In the genomic region with DNA sequence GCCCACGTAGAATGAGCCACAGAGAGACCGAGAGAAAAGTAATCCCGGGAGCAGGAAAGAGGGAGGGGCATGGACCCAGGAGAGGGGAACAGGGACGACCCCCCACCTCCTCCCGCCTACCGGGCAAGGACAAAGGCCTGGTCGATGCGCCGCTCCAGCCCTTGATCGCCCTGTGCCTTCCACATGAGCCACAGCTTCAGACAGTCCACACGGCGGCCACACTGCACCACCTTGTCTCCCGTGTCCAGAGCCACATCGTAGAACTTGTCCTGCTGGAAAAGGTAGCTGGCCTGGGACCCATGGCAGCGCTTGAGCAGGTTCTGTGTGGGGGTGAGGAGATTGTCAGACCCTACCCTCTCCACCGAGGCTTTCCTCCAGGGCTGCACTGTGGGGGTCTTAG, we compare ENCODE assay signal across 19 cellular contexts. TPM values are rescaled to one million over a fixed set of nuclear protein-coding genes. Genes with fewer than 3 reads are reported as not detected.
DNase-seq lines count a peak whose midpoint lies in the region; ATAC-seq and TF ChIP-seq lines count a peak whose summit lies in the region.
"Had no signal": no experiment of that assay in that cellular context is flagged by ENCODE, and none has a peak within 500 bp of the region (broad histone marks: within the 10 kb centered on the region; RNA-seq: fewer than 3 reads in every experiment).

No MANE protein-coding gene starts in this region.

- no peaks in the 10 kb centered on the region for H3F3A ChIP-seq in PC-3 (ENCODE audit: low read length, unreplicated experiment)

- H3K9me3 Mint-ChIP-seq in activated naive CD8-positive, alpha-beta T cell treated with anti-CD3 and anti-CD28 coated beads, Interleukin-2, amount 10 ng/mL, durations not matched to agents 7 days and 5 days, result no peaks in the 10 kb centered on the region
- H3K9me3 Mint-ChIP-seq in activated naive CD8-positive, alpha-beta T cell treated with anti-CD3 and anti-CD28 coated beads, Interleukin-2, amount 50 U/mL, for 24 hours, result no peaks in the 10 kb centered on the region
- no peaks in the 10 kb centered on the region for H3K9me3 Mint-ChIP-seq in MCF 10A (ENCODE audit: unreplicated experiment)
- no peaks in the 10 kb centered on the region for H3K9me3 Mint-ChIP-seq in T-helper 2 cell treated with Interferon-gamma antibody and Interleukin-4, amounts not matched to agents 5 μg/mL and 100 μg/mL, for 36 hours
- H3K9me3 Mint-ChIP-seq: activated naive CD4-positive, alpha-beta T cell treated with anti-CD3 and anti-CD28 coated beads, Interleukin-2, amount 50 U/mL, for 72 hours; CD4-positive, alpha-beta memory T cell; IgD-negative memory B cell; stimulated activated naive B cell treated with anti-CD40 and anti-IgM and Interleukin-4, amounts not matched to agents 10 μg/mL and 1 μg/mL and 100 μg/mL, for 72 hours had no signal

- H3K9me2 ChIP-seq in PC-3 (replicated peaks; ENCODE audit: low read length), result no peaks in the 10 kb centered on the region

- no peaks in the 10 kb centered on the region for H3K79me2 ChIP-seq in PC-3 (ENCODE audit: low read length)

- no peak overlapping the region for H3K9ac ChIP-seq in iPS-15b (ENCODE audit: low read depth, low read length)
- H3K9ac ChIP-seq in PC-3 (ENCODE audit: low read length), result no peak overlapping the region

- POLR2A ChIA-PET in activated naive CD8-positive, alpha-beta T cell treated with anti-CD3 and anti-CD28 coated beads, Interleukin-2, amount 10 ng/mL, durations not matched to agents 7 days and 5 days (lab: Charles Lee), result interaction anchor here (0.8 to 2.2 kb wide), 12 partner anchors 21 to 161 kb away, joined by 3 to 14 read pairs (median 5); a partner anchor contains a TSS
- POLR2A ChIA-PET in RWPE1 (lab: Yijun Ruan, JAX; ENCODE audit: low non-redundant PET) (no interaction called here), MCF 10A (lab: Yijun Ruan, JAX) (interaction anchor here (0.6 to 2.9 kb wide), 6 partner anchors 21 to 140 kb away, joined by 3 to 11 read pairs (median 4); a partner anchor contains a TSS), PC-3 (lab: Charles Lee; ENCODE audit: unreplicated experiment) (interaction anchor here (0.6 kb wide), 1 partner anchor 508 kb away, joined by 4 read pairs; a partner anchor contains a TSS)

- no peaks in the 10 kb centered on the region for H4K20me1 ChIP-seq in PC-3 (ENCODE audit: low read length)

- peaks cover 11% of the 10 kb centered on the region for H3K4me1 Mint-ChIP-seq in activated naive CD8-positive, alpha-beta T cell treated with anti-CD3 and anti-CD28 coated beads, Interleukin-2, amount 10 ng/mL, durations not matched to agents 7 days and 5 days
- peaks cover 8% of the 10 kb centered on the region for H3K4me1 Mint-ChIP-seq in activated naive CD8-positive, alpha-beta T cell treated with anti-CD3 and anti-CD28 coated beads, Interleukin-2, amount 50 U/mL, for 24 hours
- H3K4me1 Mint-ChIP-seq in MCF 10A (ENCODE audit: insufficient read depth, unreplicated experiment), result peaks cover 8% of the 10 kb centered on the region
- peaks cover 9% of the 10 kb centered on the region for H3K4me1 Mint-ChIP-seq in T-helper 2 cell treated with Interferon-gamma antibody and Interleukin-4, amounts not matched to agents 5 μg/mL and 100 μg/mL, for 36 hours (ENCODE audit: low read depth)

- H3K4me1 ChIP-seq in iPS-15b (ENCODE audit: control insufficient read depth, insufficient read depth, low read length), result no peaks in the 10 kb centered on the region
- H3K4me1 ChIP-seq in upper lobe of right lung, result peaks cover 3% of the 10 kb centered on the region
- H3K4me1 ChIP-seq in PC-3 (ENCODE audit: insufficient read depth, low read length), result no peaks in the 10 kb centered on the region
- H3K4me1 ChIP-seq: SJSA1 had no signal

- H3K27ac Mint-ChIP-seq in activated naive CD8-positive, alpha-beta T cell treated with anti-CD3 and anti-CD28 coated beads, Interleukin-2, amount 10 ng/mL, durations not matched to agents 7 days and 5 days, result peak overlapping the region; percentile 51
- H3K27ac Mint-ChIP-seq in activated naive CD8-positive, alpha-beta T cell treated with anti-CD3 and anti-CD28 coated beads, Interleukin-2, amount 50 U/mL, for 24 hours, result no peak overlapping the region
- H3K27ac Mint-ChIP-seq in MCF 10A (ENCODE audit: low read depth, unreplicated experiment), result no peak overlapping the region
- no peak overlapping the region for H3K27ac Mint-ChIP-seq in T-helper 2 cell treated with Interferon-gamma antibody and Interleukin-4, amounts not matched to agents 5 μg/mL and 100 μg/mL, for 36 hours
- H3K27ac Mint-ChIP-seq: IgD-negative memory B cell had no signal

- BruUV-seq in MCF 10A (replicated peaks; lab: Mats Ljungman, UMichigan) (no TSS peak), PC-3 (replicated peaks; lab: Mats Ljungman, UMichigan) (no TSS peak)

- TF ChIP-seq CTCF in RWPE1 (conservative IDR thresholded peaks at IDR 0.05; ENCODE audit: low read depth) (no peak), upper lobe of right lung (IDR thresholded peaks at IDR 0.05) (no peak), MCF 10A (IDR thresholded peaks at IDR 0.05; ENCODE audit: unreplicated experiment) (no peak), PC-3 (conservative IDR thresholded peaks at IDR 0.05; ENCODE audit: low read depth, low read length) (no peak)

- CTCF ChIA-PET in RWPE1 (lab: Yijun Ruan, JAX), result interaction anchor here (0.9 to 1.4 kb wide), 7 partner anchors 14 to 161 kb away, joined by 3 to 5 read pairs (median 4); a partner anchor contains a TSS
- CTCF ChIA-PET in MCF 10A (lab: Yijun Ruan, JAX), result interaction anchor here (0.6 to 4.6 kb wide), 42 partner anchors 8 to 918 kb away, joined by 3 to 54 read pairs (median 4); a partner anchor contains a TSS
- CTCF ChIA-PET in PC-3 (lab: Charles Lee), result interaction anchor here (0.6 to 1.3 kb wide), 2 partner anchors 21 to 164 kb away, joined by 3 to 8 read pairs; a partner anchor contains a TSS

- H3K27ac ChIP-seq in RWPE1 (peak overlapping the region; percentile 2; the same call in 1 of the 2 replicates), upper lobe of right lung (no peak overlapping the region), PC-3 (ENCODE audit: low read length) (no peak overlapping the region)
- H3K27ac ChIP-seq: epithelial cell of prostate, left ventricle myocardium inferior, SJSA1, transverse colon had no signal

- H3K27me3 ChIP-seq in iPS-15b (ENCODE audit: control insufficient read depth, insufficient read depth, low read length) (peaks cover 41% of the 10 kb centered on the region), upper lobe of right lung (no peaks in the 10 kb centered on the region), PC-3 (ENCODE audit: low read length) (no peaks in the 10 kb centered on the region)
- H3K27me3 ChIP-seq: SJSA1, transverse colon had no signal

- peak overlapping the region; percentile 24 for H3K4me3 ChIP-seq in iPS-15b (ENCODE audit: low read depth, low read length)
- H3K4me3 ChIP-seq in upper lobe of right lung, result no peak overlapping the region
- no peak overlapping the region for H3K4me3 ChIP-seq in PC-3 (ENCODE audit: low read length)
- H3K4me3 ChIP-seq: left ventricle myocardium inferior, SJSA1, transverse colon had no signal

- no peak overlapping the region for H2AFZ ChIP-seq in PC-3 (ENCODE audit: low read length)

- intact Hi-C loops in upper lobe of right lung (cut with DNase I) (loop anchor here (5.0 kb wide), 1 partner anchor 37 kb away; no protein-coding TSS in a partner anchor), MCF 10A (cut with micrococcal nuclease) (loop anchor here (1.0 kb wide), 2 partner anchors 30 to 127 kb away; no protein-coding TSS in a partner anchor), PC-3 (cut with micrococcal nuclease) (no loop called here)

- H3K9me3 ChIP-seq in iPS-15b (ENCODE audit: control insufficient read depth, insufficient read depth, low read length) (no peaks in the 10 kb centered on the region), upper lobe of right lung (no peaks in the 10 kb centered on the region), PC-3 (ENCODE audit: low read length) (no peaks in the 10 kb centered on the region)
- H3K9me3 ChIP-seq: left ventricle myocardium inferior, SJSA1, transverse colon had no signal

- DNase-seq in activated naive CD8-positive, alpha-beta T cell treated with anti-CD3 and anti-CD28 coated beads, Interleukin-2, amount 10 ng/mL, durations not matched to agents 7 days and 5 days, result no peak
- DNase-seq in activated naive CD8-positive, alpha-beta T cell treated with anti-CD3 and anti-CD28 coated beads, Interleukin-2, amount 50 U/mL, for 24 hours, result no peak
- no peak for DNase-seq in RWPE1 (ENCODE audit: low spot score)
- no peak for DNase-seq in upper lobe of right lung
- no peak for DNase-seq in MCF 10A (ENCODE audit: unreplicated experiment)
- no peak for DNase-seq in PC-3
- DNase-seq in T-helper 2 cell treated with Interferon-gamma antibody and Interleukin-4, amounts not matched to agents 5 μg/mL and 100 μg/mL, for 36 hours (ENCODE audit: low spot score), result no peak

- no peaks in the 10 kb centered on the region for H3K27me3 Mint-ChIP-seq in activated naive CD8-positive, alpha-beta T cell treated with anti-CD3 and anti-CD28 coated beads, Interleukin-2, amount 10 ng/mL, durations not matched to agents 7 days and 5 days
- no peaks in the 10 kb centered on the region for H3K27me3 Mint-ChIP-seq in activated naive CD8-positive, alpha-beta T cell treated with anti-CD3 and anti-CD28 coated beads, Interleukin-2, amount 50 U/mL, for 24 hours
- H3K27me3 Mint-ChIP-seq in MCF 10A (ENCODE audit: insufficient read depth, unreplicated experiment), result no peaks in the 10 kb centered on the region
- no peaks in the 10 kb centered on the region for H3K27me3 Mint-ChIP-seq in T-helper 2 cell treated with Interferon-gamma antibody and Interleukin-4, amounts not matched to agents 5 μg/mL and 100 μg/mL, for 36 hours (ENCODE audit: low read depth)
- H3K27me3 Mint-ChIP-seq: CD4-positive, alpha-beta memory T cell; IgD-negative memory B cell; stimulated activated naive B cell treated with anti-CD40 and anti-IgM and Interleukin-4, amounts not matched to agents 10 μg/mL and 1 μg/mL and 100 μg/mL, for 72 hours had no signal

- no peak overlapping the region for H3K4me3 Mint-ChIP-seq in activated naive CD8-positive, alpha-beta T cell treated with anti-CD3 and anti-CD28 coated beads, Interleukin-2, amount 10 ng/mL, durations not matched to agents 7 days and 5 days
- no peak overlapping the region for H3K4me3 Mint-ChIP-seq in activated naive CD8-positive, alpha-beta T cell treated with anti-CD3 and anti-CD28 coated beads, Interleukin-2, amount 50 U/mL, for 24 hours
- H3K4me3 Mint-ChIP-seq in MCF 10A (ENCODE audit: unreplicated experiment), result no peak overlapping the region
- H3K4me3 Mint-ChIP-seq in T-helper 2 cell treated with Interferon-gamma antibody and Interleukin-4, amounts not matched to agents 5 μg/mL and 100 μg/mL, for 36 hours, result no peak overlapping the region
- H3K4me3 Mint-ChIP-seq: IgD-negative memory B cell; stimulated activated naive B cell treated with anti-CD40 and anti-IgM and Interleukin-4, amounts not matched to agents 10 μg/mL and 1 μg/mL and 100 μg/mL, for 72 hours had no signal

- H3K36me3 ChIP-seq in iPS-15b (ENCODE audit: control insufficient read depth, insufficient read depth, low read length), result no peaks in the 10 kb centered on the region
- no peaks in the 10 kb centered on the region for H3K36me3 ChIP-seq in upper lobe of right lung
- no peaks in the 10 kb centered on the region for H3K36me3 ChIP-seq in PC-3 (ENCODE audit: low read depth, low read length)
- H3K36me3 ChIP-seq: SJSA1, transverse colon had no signal

- no peak for ATAC-seq in activated naive CD8-positive, alpha-beta T cell treated with anti-CD3 and anti-CD28 coated beads, Interleukin-2, amount 10 ng/mL, durations not matched to agents 7 days and 5 days (ENCODE audit: low read depth)
- no peak for ATAC-seq in activated naive CD8-positive, alpha-beta T cell treated with anti-CD3 and anti-CD28 coated beads, Interleukin-2, amount 50 U/mL, for 24 hours
- ATAC-seq in upper lobe of right lung (peak; percentile 20), PC-3 (no peak)

- no peak overlapping the region for H3K4me2 ChIP-seq in PC-3 (ENCODE audit: low read length)

- H3K36me3 Mint-ChIP-seq in activated naive CD8-positive, alpha-beta T cell treated with anti-CD3 and anti-CD28 coated beads, Interleukin-2, amount 10 ng/mL, durations not matched to agents 7 days and 5 days, result no peaks in the 10 kb centered on the region
- peaks cover 3% of the 10 kb centered on the region for H3K36me3 Mint-ChIP-seq in activated naive CD8-positive, alpha-beta T cell treated with anti-CD3 and anti-CD28 coated beads, Interleukin-2, amount 50 U/mL, for 24 hours (ENCODE audit: low read depth)
- peaks cover 7% of the 10 kb centered on the region for H3K36me3 Mint-ChIP-seq in MCF 10A (ENCODE audit: insufficient read depth, unreplicated experiment)
- no peaks in the 10 kb centered on the region for H3K36me3 Mint-ChIP-seq in T-helper 2 cell treated with Interferon-gamma antibody and Interleukin-4, amounts not matched to agents 5 μg/mL and 100 μg/mL, for 36 hours (ENCODE audit: low read depth)
- H3K36me3 Mint-ChIP-seq: activated naive CD4-positive, alpha-beta T cell treated with anti-CD3 and anti-CD28 coated beads, Interleukin-2, amount 50 U/mL, for 72 hours; CD4-positive, alpha-beta memory T cell had no signal

RNA-seq across cellular contexts. Expression of a gene that starts 20.5 kb away (rescaled TPM):
- total RNA-seq in activated naive CD8-positive, alpha-beta T cell treated with anti-CD3 and anti-CD28 coated beads, Interleukin-2, amount 10 ng/mL, durations not matched to agents 7 days and 5 days, result 10 to 100 TPM; 53.6 to 60.2 TPM
- total RNA-seq in upper lobe of right lung (46.8 TPM), MCF 10A (2022) (34.9 and 36.2 TPM in 2 replicates), PC-3 (2014; rRNA removed) (12.3 and 12.8 TPM in 2 replicates)

RNA-seq across cellular contexts. Expression of a gene that starts 20.7 kb away (rescaled TPM):
- total RNA-seq in activated naive CD8-positive, alpha-beta T cell treated with anti-CD3 and anti-CD28 coated beads, Interleukin-2, amount 10 ng/mL, durations not matched to agents 7 days and 5 days, result 10 to 100 TPM; 28.1 to 38.3 TPM
- 41.7 TPM for total RNA-seq in upper lobe of right lung
- total RNA-seq in MCF 10A (2022), result 22.7 and 30.8 TPM in 2 replicates
- 21.5 and 23.8 TPM in 2 replicates for total RNA-seq in PC-3 (2014; rRNA removed)

RNA-seq across cellular contexts. Expression of a gene that starts 47.1 kb away (rescaled TPM):
- 100 to 1,000 TPM; 415 to 420 TPM for total RNA-seq in activated naive CD8-positive, alpha-beta T cell treated with anti-CD3 and anti-CD28 coated beads, Interleukin-2, amount 10 ng/mL, durations not matched to agents 7 days and 5 days
- total RNA-seq in upper lobe of right lung (7.7 TPM), MCF 10A (2022) (1.0 and 1.1 TPM in 2 replicates), PC-3 (2014; rRNA removed) (1.9 and 3.4 TPM in 2 replicates)

RNA-seq across cellular contexts. Expression of a gene that starts 56.7 kb away (rescaled TPM):
- 10 to 100 TPM in 1 of 2 experiments, 1 to 10 TPM in 1; 9.8 to 10.4 TPM for total RNA-seq in activated naive CD8-positive, alpha-beta T cell treated with anti-CD3 and anti-CD28 coated beads, Interleukin-2, amount 10 ng/mL, durations not matched to agents 7 days and 5 days
- total RNA-seq in upper lobe of right lung (not detected), MCF 10A (2022) (not detected in 2 replicates), PC-3 (2014; rRNA removed) (0.07 and 0.86 TPM in 2 replicates)
- total RNA-seq: bronchial epithelial cell, dermis blood vessel endothelial cell, left ventricle myocardium inferior, renal cortical epithelial cell, SJSA1 had no signal

Comparison
In these comparisons a context has a peak if more than half of its experiments do, and no peak if none do; other contexts are left out.
1. RNA of a gene that starts 47.1 kb away (total RNA-seq): 415 to 420 TPM in activated naive CD8-positive, alpha-beta T cell treated with anti-CD3 and anti-CD28 coated beads, Interleukin-2, amount 10 ng/mL, durations not matched to agents 7 days and 5 days; 7.7 TPM in upper lobe of right lung (single experiment), 1.9 to 3.4 TPM in PC-3 and 1.0 to 1.1 TPM in MCF 10A; every median in the first group is over 10 times any median in the second.